In genomic region chr17:36932383-36933173, GRCh38 we compare ENCODE assay signal across 11 cellular contexts. TPM values are rescaled to one million over a fixed set of nuclear protein-coding genes. Genes with fewer than 3 reads are reported as not detected.
DNase-seq lines count a peak whose midpoint lies in the region; ATAC-seq and TF ChIP-seq lines count a peak whose summit lies in the region.
"Had no signal": no experiment of that assay in that cellular context is flagged by ENCODE, and none has a peak within 500 bp of the region (broad histone marks: within the 10 kb centered on the region; RNA-seq: fewer than 3 reads in every experiment).

No MANE protein-coding gene starts in this region.

- H3K4me1 ChIP-seq in DOHH2 (ENCODE audit: control insufficient read depth, low read length) (peaks cover 42% of the 10 kb centered on the region), HUES64 (ENCODE audit: insufficient read depth, low read length) (peaks cover 56% of the 10 kb centered on the region), endodermal cell (ENCODE audit: control insufficient read depth, insufficient read depth, low read length) (peaks cover 20% of the 10 kb centered on the region), neural progenitor cell (peaks cover 79% of the 10 kb centered on the region)

- H3K9me2 ChIP-seq in DOHH2 (replicated peaks; ENCODE audit: control insufficient read depth, low read length) = no peaks in the 10 kb centered on the region

- H3K4me1 Mint-ChIP-seq in endodermal cell (peaks cover 63% of the 10 kb centered on the region), neural progenitor cell (peaks cover 49% of the 10 kb centered on the region)

- H3K27me3 ChIP-seq in DOHH2 (ENCODE audit: control insufficient read depth, low read length) (peaks cover 87% of the 10 kb centered on the region), HUES64 (ENCODE audit: insufficient read depth, low read length) (peaks cover 100% of the 10 kb centered on the region), endodermal cell (ENCODE audit: control insufficient read depth, insufficient read depth, low read length, poor library complexity, severe bottlenecking) (peaks cover 60% of the 10 kb centered on the region), neural progenitor cell (peaks cover 100% of the 10 kb centered on the region)

- H3K27ac ChIP-seq in DOHH2 (ENCODE audit: low read depth, low read length) (no peak overlapping the region), HUES64 (ENCODE audit: low read depth, low read length) (no peak overlapping the region), endodermal cell (ENCODE audit: low read depth, low read length) (no peak overlapping the region), neural progenitor cell (no peak overlapping the region)
- H3K27ac ChIP-seq: spleen had no signal

- TF ChIP-seq CTCF in DOHH2 (IDR thresholded peaks at IDR 0.05; ENCODE audit: low read depth, low read length, poor library complexity, severe bottlenecking) (no peak), endodermal cell (conservative IDR thresholded peaks at IDR 0.05) (no peak), neural progenitor cell (IDR thresholded peaks at IDR 0.05) (no peak)

- peak overlapping the region; percentile 33 for H3K4me2 ChIP-seq in DOHH2 (ENCODE audit: low read length)
- H3K4me2 ChIP-seq in neural progenitor cell = peak overlapping the region; percentile 82

- peak overlapping the region; percentile 98 for H3K4me3 Mint-ChIP-seq in endodermal cell
- peak overlapping the region; percentile 5 for H3K4me3 Mint-ChIP-seq in neural progenitor cell

- H3K9me3 Mint-ChIP-seq in endodermal cell (no peaks in the 10 kb centered on the region), neural progenitor cell (no peaks in the 10 kb centered on the region)

- peak; percentile 64 for DNase-seq in endodermal cell
- no peak for DNase-seq in neural progenitor cell (ENCODE audit: low spot score)
- DNase-seq in HK-2 (ENCODE audit: unreplicated experiment) = no peak
- no peak for DNase-seq in Right ventricle myocardium superior
- DNase-seq in germinal center (ENCODE audit: low spot score) = no peak
- DNase-seq: GF-D8, MG63, spleen had no signal

- peaks cover 44% of the 10 kb centered on the region for H3K36me3 Mint-ChIP-seq in endodermal cell (ENCODE audit: low read depth)
- H3K36me3 Mint-ChIP-seq in neural progenitor cell = no peaks in the 10 kb centered on the region

- ATAC-seq in Right ventricle myocardium superior (ENCODE audit: poor library complexity) = no peak
- no peak for ATAC-seq in GM21528 (IDR thresholded peaks at IDR 0.05; ENCODE audit: low FRiP score, unreplicated experiment)

- H2AFZ ChIP-seq in neural progenitor cell (replicated peaks) = no peak overlapping the region

- no peaks in the 10 kb centered on the region for H3K9me3 ChIP-seq in DOHH2 (ENCODE audit: control insufficient read depth, insufficient read depth, low read length)
- H3K9me3 ChIP-seq in HUES64 (ENCODE audit: insufficient read depth, low read depth, low read length) = no peaks in the 10 kb centered on the region
- no peaks in the 10 kb centered on the region for H3K9me3 ChIP-seq in endodermal cell (ENCODE audit: control insufficient read depth, low read length)
- H3K9me3 ChIP-seq in neural progenitor cell (ENCODE audit: low read depth) = no peaks in the 10 kb centered on the region
- H3K9me3 ChIP-seq: MG63, spleen had no signal

- H3K36me3 ChIP-seq in DOHH2 (ENCODE audit: control insufficient read depth, low read length) (no peaks in the 10 kb centered on the region), HUES64 (ENCODE audit: insufficient read depth, low read length) (no peaks in the 10 kb centered on the region), endodermal cell (ENCODE audit: control insufficient read depth, insufficient read depth, low read length) (peaks cover 56% of the 10 kb centered on the region), neural progenitor cell (no peaks in the 10 kb centered on the region)
- H3K36me3 ChIP-seq: MG63, spleen had no signal

- H3K79me2 ChIP-seq in DOHH2 (ENCODE audit: control insufficient read depth, low read length) (no peaks in the 10 kb centered on the region), neural progenitor cell (ENCODE audit: low read depth) (no peaks in the 10 kb centered on the region)

- H3K27ac Mint-ChIP-seq in endodermal cell = peak overlapping the region; percentile 90
- H3K27ac Mint-ChIP-seq in neural progenitor cell = no peak overlapping the region

- H4K20me1 ChIP-seq in DOHH2 (ENCODE audit: control insufficient read depth, insufficient read depth, low read depth, low read length) (0 out of 2 replicates have a peak, but pooled peaks cover 8% of the 10 kb centered on the region), neural progenitor cell (ENCODE audit: low read depth) (peaks cover 74% of the 10 kb centered on the region)

- H3K9ac ChIP-seq in HUES64 (ENCODE audit: low read depth, low read length) = no peak overlapping the region
- H3K9ac ChIP-seq in endodermal cell (ENCODE audit: extremely low read depth, low read length, poor library complexity, severe bottlenecking) = no peak overlapping the region
- no peak overlapping the region for H3K9ac ChIP-seq in neural progenitor cell

- no peak overlapping the region for H3K4me3 ChIP-seq in DOHH2 (ENCODE audit: low read length)
- H3K4me3 ChIP-seq in HUES64 (ENCODE audit: low read length) = peak overlapping the region; percentile 15; the same call in 1 of the 2 replicates
- peak overlapping the region; percentile 99 for H3K4me3 ChIP-seq in endodermal cell (ENCODE audit: low read length)
- no peak overlapping the region for H3K4me3 ChIP-seq in neural progenitor cell
- H3K4me3 ChIP-seq: MG63 had no signal

- WGBS in HUES64 = 7% methylated on average over 35 of the region's 36 CpGs
- WGBS in endodermal cell (ENCODE audit: insufficient coverage in 1 of 2, insufficient read length in 1 of 2), 2 experiments = 44 to 52% methylated on average over 8 to 26 of the region's 36 CpGs

- intact Hi-C loops in Right ventricle myocardium superior (cut with DNase I) = no loop called here

- peaks cover 67% of the 10 kb centered on the region for H3K27me3 Mint-ChIP-seq in endodermal cell (ENCODE audit: insufficient read depth)
- H3K27me3 Mint-ChIP-seq in neural progenitor cell (ENCODE audit: insufficient read depth, low read depth) = peaks cover 87% of the 10 kb centered on the region

- no peaks in the 10 kb centered on the region for H3F3A ChIP-seq in DOHH2 (ENCODE audit: control insufficient read depth, insufficient read depth)
- H3F3A ChIP-seq in neural progenitor cell (ENCODE audit: low read depth) = peaks cover 22% of the 10 kb centered on the region

RNA-seq across cellular contexts. Expression of gene LHX1, which starts 4.7 kb away (rescaled TPM):
- polyA plus RNA-seq in HUES64 (2013, experiment 1 of 2) = 4.3 TPM
- 6.0 TPM for polyA plus RNA-seq in HUES64 (2013, experiment 2 of 2)
- total RNA-seq in endodermal cell = 100 to 1,000 TPM in 1 of 2 donors, 10 to 100 TPM in 1; 85.9 to 259 TPM
- 9.7 TPM for polyA plus RNA-seq in endodermal cell (2013, experiment 1 of 2)
- polyA plus RNA-seq in endodermal cell (2013, experiment 2 of 2) = 17.6 TPM
- total RNA-seq in neural progenitor cell (ENCODE audit: low replicate concordance) = not detected in 2 replicates
- total RNA-seq in Right ventricle myocardium superior = not detected
- total RNA-seq: spleen had no signal
- polyA plus RNA-seq: spleen had no signal

RNA-seq across cellular contexts. Expression of gene AATF, which starts 16.2 kb away (rescaled TPM):
- polyA plus RNA-seq in HUES64 (2013, experiment 1 of 2) = 41.9 TPM
- polyA plus RNA-seq in HUES64 (2013, experiment 2 of 2) = 36.5 TPM
- total RNA-seq in endodermal cell = 10 to 100 TPM; 90.7 TPM
- 37.6 TPM for polyA plus RNA-seq in endodermal cell (2013, experiment 1 of 2)
- polyA plus RNA-seq in endodermal cell (2013, experiment 2 of 2) = 34.2 TPM
- 28.9 and 32.1 TPM in 2 replicates for total RNA-seq in neural progenitor cell (ENCODE audit: low replicate concordance)
- total RNA-seq in Right ventricle myocardium superior = 26.9 TPM

Comparison
In these comparisons a context has a peak if more than half of its experiments do, and no peak if none do; other contexts are left out.
1. H3K4me3 ChIP-seq: peak in HUES64 (single experiment) and endodermal cell (single experiment); none in DOHH2 (single experiment) and neural progenitor cell (single experiment).
2. RNA of gene LHX1, which starts 4.7 kb away (total RNA-seq): 85.9 to 259 TPM in endodermal cell; not detected in neural progenitor cell and not detected in Right ventricle myocardium superior (single experiment); every median in the first group is over 10 times any median in the second.